In the genomic region with DNA sequence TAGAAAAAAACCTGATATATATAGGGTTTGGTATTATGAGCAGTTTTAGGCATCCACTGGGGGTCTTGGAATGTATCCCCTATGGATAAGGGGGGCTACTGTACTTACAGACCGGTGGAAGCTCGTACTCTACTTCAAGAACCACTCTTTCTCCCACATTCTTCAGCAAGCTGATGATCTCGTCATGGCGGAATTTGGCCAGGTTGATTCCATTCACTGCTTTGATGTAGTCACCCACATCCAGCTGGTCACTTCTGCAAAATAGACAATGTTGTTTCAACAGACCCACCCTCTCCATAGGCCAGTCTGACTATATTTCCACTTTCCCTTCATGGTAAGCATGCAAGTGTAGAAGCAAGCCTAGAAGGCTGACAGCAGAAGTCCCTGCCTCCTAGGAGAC, we compare ENCODE assay signal across 20 cellular contexts.
DNase-seq lines count a peak whose midpoint lies in the region; FAIRE-seq and TF ChIP-seq lines count a peak whose summit lies in the region.
"Had no signal": no experiment of that assay in that cellular context is flagged by ENCODE, and none has a peak within 500 bp of the region (broad histone marks: within the 10 kb centered on the region; RNA-seq: fewer than 3 reads in every experiment).

No MANE protein-coding gene starts in this region.

- no peak overlapping the region for H2BK12ac ChIP-seq in H1 (ENCODE audit: low read depth, low read length)

- H3K79me1 ChIP-seq in H1 (ENCODE audit: low read depth, low read length): no peaks in the 10 kb centered on the region

- no peak overlapping the region for H4K91ac ChIP-seq in H1 (replicated peaks; ENCODE audit: insufficient read length, low read length)

- POLR2A ChIA-PET in H1 (lab: Charles Lee; ENCODE audit: partially characterized antibody): interaction anchor here (1.0 kb wide), 1 partner anchor 44 kb away, joined by 3 read pairs; no protein-coding TSS in a partner anchor

- WGBS in H1 (ENCODE audit: extremely low coverage in 1 of 2, insufficient coverage in 1 of 2, insufficient read length in 1 of 2, insufficient replicate concordance in 2 of 2, low coverage in 1 of 2, low lambda C conversion rate in 2 of 2, missing lambda C conversion rate in 1 of 2), 2 experiments: 84% methylated on average over 4 of the region's 4 CpGs; no CpG with 5 or more reads in 1 of the 2 experiments

- H3K14ac ChIP-seq in H1 (ENCODE audit: insufficient read length): no peak overlapping the region

- no peak for TF ChIP-seq EP300 in H1 (IDR thresholded peaks at IDR 0.05; ENCODE audit: borderline replicate concordance in 1 of 2, low read depth in 2 of 2, low read length in 2 of 2)

- H2BK120ac ChIP-seq in H1 (replicated peaks; ENCODE audit: low read depth, low read length): no peak overlapping the region

- no peak overlapping the region for H2AFZ ChIP-seq in H1 (ENCODE audit: low read length)
- H2AFZ ChIP-seq in keratinocyte (ENCODE audit: control insufficient read depth, low read length): no peak overlapping the region
- H2AFZ ChIP-seq: GM23248 had no signal

- H3K36me3 ChIP-seq in H1 (ENCODE audit: control insufficient read depth in 2 of 4, insufficient read depth in 4 of 4, low read length in 3 of 4) (no peaks in the 10 kb centered on the region), keratinocyte (ENCODE audit: control insufficient read depth in 2 of 2, extremely low read depth in 1 of 2, insufficient read depth in 2 of 2, low read length in 2 of 2) (no peaks in the 10 kb centered on the region)
- H3K36me3 ChIP-seq: right atrium auricular region had no signal

- dilution Hi-C loops in keratinocyte (cut with MboI; ENCODE audit: extremely low pct_ligation_motif_present, low sequenced_read_pairs): no loop called here

- H3K9me1 ChIP-seq in keratinocyte (ENCODE audit: control insufficient read depth, extremely low read depth, insufficient read depth, low read length): no peaks in the 10 kb centered on the region

- no peak for TF ChIP-seq RAD21 in H1 (IDR thresholded peaks at IDR 0.05 in 1 of 2, conservative IDR thresholded peaks at IDR 0.05 in 1 of 2; ENCODE audit: low read depth in 2 of 2, low read length in 2 of 2)

- no peaks in the 10 kb centered on the region for H3K9me3 ChIP-seq in H1 (ENCODE audit: insufficient read depth in 2 of 2, low read depth in 1 of 2, low read length in 1 of 2)
- no peaks in the 10 kb centered on the region for H3K9me3 ChIP-seq in keratinocyte (ENCODE audit: control insufficient read depth, low read depth, low read length)
- H3K9me3 ChIP-seq: body of pancreas, right atrium auricular region had no signal

- CTCF ChIA-PET in H1 (lab: Charles Lee; ENCODE audit: partially characterized antibody): interaction anchor here (1.2 to 1.3 kb wide), 2 partner anchors 10 to 37 kb away, joined by 3 to 4 read pairs; no protein-coding TSS in a partner anchor

- no peak overlapping the region for H3K9ac ChIP-seq in H1 (replicated peaks in 1 of 4; ENCODE audit: extremely low read depth in 1 of 4, low read depth in 3 of 4, low read length in 3 of 4)
- no peak overlapping the region for H3K9ac ChIP-seq in keratinocyte (ENCODE audit: control insufficient read depth, extremely low read depth, insufficient read depth, low read length)
- H3K9ac ChIP-seq: GM23248 had no signal

- H3K27ac ChIP-seq in H1 (ENCODE audit: low read depth, low read length) (no peak overlapping the region), keratinocyte (ENCODE audit: control insufficient read depth, insufficient read depth, low read length) (no peak overlapping the region)
- H3K27ac ChIP-seq: body of pancreas, GM23248, right atrium auricular region, RWPE1 had no signal

- H2BK15ac ChIP-seq in H1 (ENCODE audit: low read length): no peak overlapping the region

- H3K4me3 ChIP-seq in H1 (ENCODE audit: extremely low read depth in 1 of 4, insufficient read depth in 2 of 4, low read depth in 3 of 4, low read length in 4 of 4) (no peak overlapping the region), keratinocyte (ENCODE audit: control insufficient read depth in 2 of 3, extremely low read depth in 1 of 3, insufficient read depth in 2 of 3, low read depth in 1 of 3, low read length in 3 of 3) (no peak overlapping the region)
- H3K4me3 ChIP-seq: body of pancreas, GM23248, right atrium auricular region had no signal

- H3K79me2 ChIP-seq in H1 (ENCODE audit: control insufficient read depth in 1 of 2, insufficient read depth in 2 of 2, low read length in 2 of 2): no peaks in the 10 kb centered on the region
- no peaks in the 10 kb centered on the region for H3K79me2 ChIP-seq in keratinocyte (ENCODE audit: control insufficient read depth, insufficient read depth, low read length)

- FAIRE-seq in H1 (lab: Jason Lieb, UNC): no peak
- peak; percentile 20 for FAIRE-seq in keratinocyte (lab: Jason Lieb, UNC)
- FAIRE-seq in RCC 7860 (lab: Jason Lieb, UNC): no peak
- FAIRE-seq: colon, D721Med had no signal

- DNase-seq in Daoy (ENCODE audit: low read depth) (peak; percentile 43), NCI-H226 (peak; percentile 62), H1 (ENCODE audit: low read depth in 1 of 2, low spot score in 2 of 2) (peak in 1 of 2 experiments; percentile 34), keratinocyte (ENCODE audit: low read depth, low spot score) (no peak), LoVo (ENCODE audit: low spot score) (no peak), NCI-H1417 treated with DMSO at 0.1 percent for 48 hours (lab: John Stamatoyannopoulos, UW) (no peak), NCI-H2227 (lab: John Stamatoyannopoulos, UW; ENCODE audit: unreplicated experiment) (no peak), RCC 7860 (ENCODE audit: low spot score) (no peak)
- DNase-seq: activated CD4-positive, alpha-beta T cell treated with anti-CD3 and anti-CD28 coated beads for 4 hours; body of pancreas; C1 segment of cervical spinal cord; GM23248; KBM-7; mesenchymal stem cell; naive B cell; NCI-H524 had no signal

- no peaks in the 10 kb centered on the region for H3K23me2 ChIP-seq in H1 (ENCODE audit: low read depth, low read length)

- H4K8ac ChIP-seq in H1 (ENCODE audit: extremely low read depth, insufficient read depth, low read length): no peak overlapping the region

- H2AK5ac ChIP-seq in H1 (ENCODE audit: low read depth, low read length): no peak overlapping the region

- H4K20me1 ChIP-seq in H1 (replicated peaks in 1 of 2; ENCODE audit: control insufficient read depth in 1 of 2, insufficient read depth in 2 of 2, low read length in 2 of 2) (no peaks in the 10 kb centered on the region), keratinocyte (ENCODE audit: control insufficient read depth, extremely low read depth, insufficient read depth, low read length) (no peaks in the 10 kb centered on the region)

- H3K23ac ChIP-seq in H1 (ENCODE audit: insufficient read length): no peak overlapping the region

- no peak overlapping the region for H2BK5ac ChIP-seq in H1 (ENCODE audit: low read depth, low read length)

- H3K4me2 ChIP-seq in H1 (ENCODE audit: insufficient read depth in 1 of 2, low read depth in 2 of 2, low read length in 2 of 2): no peak overlapping the region
- no peak overlapping the region for H3K4me2 ChIP-seq in keratinocyte (ENCODE audit: control insufficient read depth, extremely low read depth, insufficient read depth, low read depth, low read length)

- TF ChIP-seq POLR2A in H1 (IDR thresholded peaks at IDR 0.05; ENCODE audit: control extremely low read depth in 1 of 2, low read depth in 2 of 2, low read length in 2 of 2): no peak

- no peaks in the 10 kb centered on the region for H3K27me3 ChIP-seq in H1 (replicated peaks in 1 of 4; ENCODE audit: control insufficient read depth in 3 of 4, extremely low read depth in 1 of 4, insufficient read depth in 3 of 4, low read length in 3 of 4)
- H3K27me3 ChIP-seq in keratinocyte (ENCODE audit: control insufficient read depth, extremely low read depth, insufficient read depth, low read length): no peaks in the 10 kb centered on the region
- H3K27me3 ChIP-seq: body of pancreas, right atrium auricular region had no signal

- H2BK20ac ChIP-seq in H1 (ENCODE audit: low read length): no peak overlapping the region

- no peak overlapping the region for H3K56ac ChIP-seq in H1 (replicated peaks; ENCODE audit: insufficient read length, low read depth, low read length)

- H3K4me1 ChIP-seq in H1 (replicated peaks in 1 of 4; ENCODE audit: control insufficient read depth in 3 of 4, insufficient read depth in 4 of 4, low read length in 3 of 4) (no peaks in the 10 kb centered on the region), keratinocyte (ENCODE audit: control insufficient read depth, extremely low read depth, insufficient read depth, low read length) (no peaks in the 10 kb centered on the region)
- H3K4me1 ChIP-seq: right atrium auricular region had no signal

- H3K4ac ChIP-seq in H1 (replicated peaks; ENCODE audit: insufficient read length, low read depth, low read length): no peak overlapping the region

- TF ChIP-seq CTCF in H1 (IDR thresholded peaks at IDR 0.05; ENCODE audit: control extremely low read depth in 1 of 3, insufficient read depth in 1 of 3, low read depth in 1 of 3, low read length in 3 of 3): no peak
- TF ChIP-seq CTCF in keratinocyte (optimal IDR thresholded peaks at IDR 0.05 in 1 of 3, IDR thresholded peaks at IDR 0.05 in 1 of 3, conservative IDR thresholded peaks at IDR 0.05 in 1 of 3; ENCODE audit: extremely low read depth in 1 of 3, insufficient read depth in 2 of 3, low read length in 3 of 3): no peak

- no peak overlapping the region for H3K18ac ChIP-seq in H1 (ENCODE audit: extremely low read depth, low read length)

- no peak overlapping the region for H4K5ac ChIP-seq in H1 (ENCODE audit: insufficient read length, low read depth, low read length)

TF ChIP-seq in H1, 55 proteins besides CTCF, POLR2A, EP300 and RAD21:
- TF ChIP-seq POLR2AphosphoS5 (IDR thresholded peaks at IDR 0.05; ENCODE audit: low read depth, low read length) (no peak), FOSL1 (IDR thresholded peaks at IDR 0.05; ENCODE audit: insufficient read depth, low read depth, low read length) (no peak), JUN (IDR thresholded peaks at IDR 0.05; ENCODE audit: low read depth, low read length) (peak; percentile 67; the same call in 1 of the 2 replicates), JUND (IDR thresholded peaks at IDR 0.05; ENCODE audit: low read length) (peak; percentile 92), TEAD4 (IDR thresholded peaks at IDR 0.05; ENCODE audit: low read depth, low read length) (peak; percentile 74), POU5F1 (IDR thresholded peaks at IDR 0.05; ENCODE audit: low read depth, low read length) (no peak)

Comparison
In these comparisons a context has a peak if more than half of its experiments do, and no peak if none do; other contexts are left out.
1. DNase-seq: peak in Daoy (single experiment) and NCI-H226 (single experiment); none in keratinocyte (single experiment), LoVo (single experiment), NCI-H1417 treated with DMSO at 0.1 percent for 48 hours (single experiment), NCI-H2227 (single experiment) and RCC 7860 (single experiment).